Comparison of ENCODE assay signal across 1 cellular context in the genomic region with DNA sequence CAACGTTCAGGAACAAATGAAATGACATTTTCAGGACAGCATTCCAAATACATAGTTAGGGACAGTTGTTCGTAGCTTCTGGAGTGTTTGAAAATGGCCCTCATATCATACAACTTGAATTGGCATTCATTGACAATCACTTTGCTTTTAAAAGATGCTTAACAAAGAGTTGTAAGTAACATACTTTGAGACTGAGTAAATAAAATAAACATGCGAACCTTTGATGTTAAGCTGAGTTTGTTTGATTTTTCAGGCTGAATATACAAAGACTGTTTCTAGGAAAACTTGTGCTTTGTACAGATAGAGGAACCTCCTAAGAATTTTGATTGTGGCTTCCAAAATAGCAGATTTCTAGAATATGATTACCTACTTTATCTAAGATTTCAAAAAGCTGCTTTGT.
TF ChIP-seq lines count a peak whose summit lies in the region.

No MANE protein-coding gene starts in this region.

TF ChIP-seq in HepG2, 621 proteins besides CTCF, POLR2A, EP300 and RAD21 (continued from another document and continues in another):
- no peak for TF ChIP-seq ZNF512B (CRISPR knock-in tag; IDR thresholded peaks at IDR 0.05; ENCODE audit: borderline replicate concordance)
- no peak for TF ChIP-seq ZNF331 (CRISPR knock-in tag; IDR thresholded peaks at IDR 0.05)
- TF ChIP-seq ZIK1 (CRISPR knock-in tag; IDR thresholded peaks at IDR 0.05; ENCODE audit: borderline replicate concordance, low read depth) = no peak
- TF ChIP-seq ZNF777 (CRISPR knock-in tag; IDR thresholded peaks at IDR 0.05) = no peak
- TF ChIP-seq ZNF780A (CRISPR knock-in tag; IDR thresholded peaks at IDR 0.05) = no peak
- TF ChIP-seq ZNF562 (CRISPR knock-in tag; IDR thresholded peaks at IDR 0.05; ENCODE audit: borderline replicate concordance) = no peak
- TF ChIP-seq RNF2 (conservative IDR thresholded peaks at IDR 0.05; ENCODE audit: low read depth) = no peak
- no peak for TF ChIP-seq STAT5B (CRISPR knock-in tag; IDR thresholded peaks at IDR 0.05)
- no peak for TF ChIP-seq ZNF572 (CRISPR knock-in tag; IDR thresholded peaks at IDR 0.05)
- no peak for TF ChIP-seq GMEB1 (CRISPR knock-in tag; IDR thresholded peaks at IDR 0.05; ENCODE audit: borderline replicate concordance)
- TF ChIP-seq ZFP41 (CRISPR knock-in tag; IDR thresholded peaks at IDR 0.05; ENCODE audit: borderline replicate concordance) = no peak
- no peak for TF ChIP-seq NFE2L2 (IDR thresholded peaks at IDR 0.05; ENCODE audit: low read length)
- TF ChIP-seq SRF (IDR thresholded peaks at IDR 0.05; ENCODE audit: low read depth, low read length) = no peak
- no peak for TF ChIP-seq ZNF644 (CRISPR knock-in tag; IDR thresholded peaks at IDR 0.05; ENCODE audit: low read depth)
- TF ChIP-seq BORCS8-MEF2B (CRISPR knock-in tag; IDR thresholded peaks at IDR 0.05) = no peak
- TF ChIP-seq ELK4 (CRISPR knock-in tag; IDR thresholded peaks at IDR 0.05; ENCODE audit: borderline replicate concordance) = no peak
- peak; percentile 89 for TF ChIP-seq NFIC (IDR thresholded peaks at IDR 0.05; ENCODE audit: low read length)
- TF ChIP-seq, protein P1, sequence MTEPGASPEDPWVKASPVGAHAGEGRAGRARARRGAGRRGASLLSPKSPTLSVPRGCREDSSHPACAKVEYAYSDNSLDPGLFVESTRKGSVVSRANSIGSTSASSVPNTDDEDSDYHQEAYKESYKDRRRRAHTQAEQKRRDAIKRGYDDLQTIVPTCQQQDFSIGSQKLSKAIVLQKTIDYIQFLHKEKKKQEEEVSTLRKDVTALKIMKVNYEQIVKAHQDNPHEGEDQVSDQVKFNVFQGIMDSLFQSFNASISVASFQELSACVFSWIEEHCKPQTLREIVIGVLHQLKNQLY (CRISPR knock-in tag; IDR thresholded peaks at IDR 0.05) = 0 out of 2 replicates have a peak, but pooled peaks have one; percentile 18
- TF ChIP-seq, protein P2, sequence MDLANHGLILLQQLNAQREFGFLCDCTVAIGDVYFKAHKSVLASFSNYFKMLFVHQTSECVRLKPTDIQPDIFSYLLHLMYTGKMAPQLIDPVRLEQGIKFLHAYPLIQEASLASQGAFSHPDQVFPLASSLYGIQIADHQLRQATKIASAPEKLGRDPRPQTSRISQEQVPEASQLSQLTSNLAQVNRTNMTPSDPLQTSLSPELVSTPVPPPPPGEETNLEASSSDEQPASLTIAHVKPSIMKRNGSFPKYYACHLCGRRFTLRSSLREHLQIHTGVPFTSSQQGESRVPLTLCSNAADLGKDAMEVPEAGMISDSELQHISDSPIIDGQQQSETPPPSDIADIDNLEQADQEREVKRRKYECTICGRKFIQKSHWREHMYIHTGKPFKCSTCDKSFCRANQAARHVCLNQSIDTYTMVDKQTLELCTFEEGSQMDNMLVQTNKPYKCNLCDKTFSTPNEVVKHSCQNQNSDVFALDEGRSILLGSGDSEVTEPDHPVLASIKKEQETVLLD (CRISPR knock-in tag; IDR thresholded peaks at IDR 0.05; ENCODE audit: low read depth) = no peak
- TF ChIP-seq ZNF761 (CRISPR knock-in tag; conservative IDR thresholded peaks at IDR 0.05) = no peak
- no peak for TF ChIP-seq MAFG (CRISPR knock-in tag; IDR thresholded peaks at IDR 0.05)
- peak; percentile 73; the same call in 1 of the 2 replicates for TF ChIP-seq RERE (CRISPR knock-in tag; IDR thresholded peaks at IDR 0.05; ENCODE audit: low read depth)
- no peak for TF ChIP-seq FOXM1 (CRISPR knock-in tag; IDR thresholded peaks at IDR 0.05)
- no peak for TF ChIP-seq ZNF138 (CRISPR knock-in tag; IDR thresholded peaks at IDR 0.05; ENCODE audit: low read depth)
- TF ChIP-seq ZNF446 (CRISPR knock-in tag; IDR thresholded peaks at IDR 0.05) = no peak
- no peak for TF ChIP-seq REL (CRISPR knock-in tag; conservative IDR thresholded peaks at IDR 0.05)
- TF ChIP-seq ZNF709 (CRISPR knock-in tag; IDR thresholded peaks at IDR 0.05) = no peak
- peak; percentile 73; the same call in 1 of the 2 replicates for TF ChIP-seq ZNF609 (CRISPR knock-in tag; IDR thresholded peaks at IDR 0.05; ENCODE audit: borderline replicate concordance)
- no peak for TF ChIP-seq SP1 (IDR thresholded peaks at IDR 0.05)
- no peak for TF ChIP-seq SP1 (CRISPR knock-in tag; IDR thresholded peaks at IDR 0.05)
- TF ChIP-seq NR2F6 (IDR thresholded peaks at IDR 0.05) = 0 out of 2 replicates have a peak, but pooled peaks have one; percentile 29
- TF ChIP-seq NR2F6 (CRISPR knock-in tag; IDR thresholded peaks at IDR 0.05) = no peak; the same call in 1 of the 2 replicates
- TF ChIP-seq DNMT3B (CRISPR knock-in tag; conservative IDR thresholded peaks at IDR 0.05) = no peak
- no peak for TF ChIP-seq ZNF468 (CRISPR knock-in tag; IDR thresholded peaks at IDR 0.05)
- no peak for TF ChIP-seq DR1 (CRISPR knock-in tag; IDR thresholded peaks at IDR 0.05)
- no peak for TF ChIP-seq TP53 (CRISPR knock-in tag; conservative IDR thresholded peaks at IDR 0.05)
- no peak for TF ChIP-seq ZNF619 (CRISPR knock-in tag; IDR thresholded peaks at IDR 0.05)
- no peak for TF ChIP-seq ZNF3 (CRISPR knock-in tag; IDR thresholded peaks at IDR 0.05)
- TF ChIP-seq ZFY (CRISPR knock-in tag; IDR thresholded peaks at IDR 0.05) = no peak
